23 cellular contexts compared by ENCODE assay signal in genomic region chr20:47373206-47373722, GRCh38. TPM values are rescaled to one million over a fixed set of nuclear protein-coding genes. Genes with fewer than 3 reads are reported as not detected.
DNase-seq lines count a peak whose midpoint lies in the region; ATAC-seq and TF ChIP-seq lines count a peak whose summit lies in the region.
"Had no signal": no experiment of that assay in that cellular context is flagged by ENCODE, and none has a peak within 500 bp of the region (broad histone marks: within the 10 kb centered on the region; RNA-seq: fewer than 3 reads in every experiment).

No MANE protein-coding gene starts in this region.

- no peaks in the 10 kb centered on the region for H3K9me3 ChIP-seq in PC-3 (ENCODE audit: low read length)
- no peaks in the 10 kb centered on the region for H3K9me3 ChIP-seq in endodermal cell (ENCODE audit: control insufficient read depth, low read length)
- H3K9me3 ChIP-seq: left lung, transverse colon had no signal

- H3K27me3 Mint-ChIP-seq in endodermal cell (ENCODE audit: insufficient read depth) (no peaks in the 10 kb centered on the region), nephron (ENCODE audit: low read depth) (peaks cover 11% of the 10 kb centered on the region)

- H2AFZ ChIP-seq in PC-3 (ENCODE audit: low read length), result peak overlapping the region; percentile 52; the same call in 1 of the 2 replicates

- intact Hi-C loops in PC-3 (cut with micrococcal nuclease), result no loop called here

- no TSS peak for BruUV-seq in PC-3 (replicated peaks; lab: Mats Ljungman, UMichigan)

- H3K36me3 Mint-ChIP-seq in endodermal cell (ENCODE audit: low read depth), result no peaks in the 10 kb centered on the region
- no peaks in the 10 kb centered on the region for H3K36me3 Mint-ChIP-seq in nephron (ENCODE audit: low read depth)
- H3K36me3 Mint-ChIP-seq: CD4-positive, CD25-positive, alpha-beta regulatory T cell; naive thymus-derived CD8-positive, alpha-beta T cell had no signal

- DNase-seq in PC-3 (no peak), endodermal cell (no peak)
- DNase-seq in activated CD4-positive, alpha-beta T cell treated with anti-CD3 and anti-CD28 coated beads for 1 hour, result no peak
- no peak for DNase-seq in stimulated activated CD4-positive, alpha-beta T cell treated with anti-CD3 and anti-CD28 coated beads, Interleukin-1b, Interleukin-23, amount 100 ng/mL, for 48 hours
- DNase-seq: activated CD4-positive, alpha-beta T cell treated with anti-CD3 and anti-CD28 coated beads, Interleukin-2, amount 50 U/mL, for 48 hours; activated naive CD4-positive, alpha-beta T cell treated with anti-CD3 and anti-CD28 coated beads, Interleukin-2, amount 50 U/mL, for 16 hours; amygdala; CD4-positive, CD25-positive, alpha-beta regulatory T cell; effector CD4-positive, alpha-beta T cell; EL; KBM-7; left lung; MM.1S; naive thymus-derived CD8-positive, alpha-beta T cell; NCI-H526 treated with DMSO at 0.1 percent for 48 hours; stimulated activated CD4-positive, alpha-beta T cell treated with anti-CD3 and anti-CD28 coated beads, Interleukin-2, amount 100 ng/mL, for 24 hours; T-helper 1 cell; transverse colon had no signal

- CTCF ChIA-PET in PC-3 (lab: Charles Lee), result interaction anchor here (0.7 to 1.0 kb wide), 2 partner anchors 69 to 595 kb away, joined by 3 to 8 read pairs; no protein-coding TSS in a partner anchor

- TF ChIP-seq CTCF in PC-3 (conservative IDR thresholded peaks at IDR 0.05; ENCODE audit: low read depth, low read length), result no peak
- TF ChIP-seq CTCF in endodermal cell (conservative IDR thresholded peaks at IDR 0.05), result no peak
- no peak for TF ChIP-seq CTCF in nephron (IDR thresholded peaks at IDR 0.05; ENCODE audit: unreplicated experiment in 3 of 3)

- no peaks in the 10 kb centered on the region for H3K9me2 ChIP-seq in PC-3 (replicated peaks; ENCODE audit: low read length)

- POLR2A ChIA-PET in PC-3 (lab: Charles Lee; ENCODE audit: unreplicated experiment), result no interaction called here

- no peaks in the 10 kb centered on the region for H3K27me3 ChIP-seq in PC-3 (ENCODE audit: low read length)
- no peaks in the 10 kb centered on the region for H3K27me3 ChIP-seq in endodermal cell (ENCODE audit: control insufficient read depth, insufficient read depth, low read length, poor library complexity, severe bottlenecking)
- H3K27me3 ChIP-seq: left lung, transverse colon had no signal

- H3K9me3 Mint-ChIP-seq in endodermal cell, result no peaks in the 10 kb centered on the region
- no peaks in the 10 kb centered on the region for H3K9me3 Mint-ChIP-seq in nephron
- H3K9me3 Mint-ChIP-seq: activated T-helper 1 cell treated with anti-CD3 and anti-CD28 coated beads, Interleukin-12 subunit alpha, Interleukin-12 subunit beta, Interleukin-2, Interleukin-4 antibody, amounts not matched to agents 30 ng/mL and 10 ng/mL and 1 ng/mL, durations not matched to agents 14 hours and 24 hours and 36 hours; CD4-positive, CD25-positive, alpha-beta regulatory T cell; naive thymus-derived CD8-positive, alpha-beta T cell had no signal

- H3K4me1 Mint-ChIP-seq in endodermal cell (peaks cover 35% of the 10 kb centered on the region), nephron (peaks cover 12% of the 10 kb centered on the region)

- H3K9ac ChIP-seq in PC-3 (ENCODE audit: low read length) (no peak overlapping the region), endodermal cell (ENCODE audit: extremely low read depth, low read length, poor library complexity, severe bottlenecking) (no peak overlapping the region)

- no peak overlapping the region for H3K4me2 ChIP-seq in PC-3 (ENCODE audit: low read length)

- H3K4me3 ChIP-seq in PC-3 (ENCODE audit: low read length), result no peak overlapping the region
- no peak overlapping the region for H3K4me3 ChIP-seq in endodermal cell (ENCODE audit: low read length)
- H3K4me3 ChIP-seq: left lung, transverse colon had no signal

- ATAC-seq in PC-3, result no peak
- ATAC-seq in GM21390 (IDR thresholded peaks at IDR 0.05; ENCODE audit: unreplicated experiment), result no peak
- no peak for ATAC-seq in GM21737 (IDR thresholded peaks at IDR 0.05; ENCODE audit: unreplicated experiment)
- ATAC-seq: naive thymus-derived CD8-positive, alpha-beta T cell had no signal

- H3K79me2 ChIP-seq in PC-3 (ENCODE audit: low read length), result no peaks in the 10 kb centered on the region

- H3K27ac Mint-ChIP-seq in endodermal cell, result peak overlapping the region; percentile 48
- H3K27ac Mint-ChIP-seq in nephron, result peak overlapping the region in 2 of 3 experiments; percentile 60 to 88

- no peaks in the 10 kb centered on the region for H3F3A ChIP-seq in PC-3 (ENCODE audit: low read length, unreplicated experiment)

- H3K4me1 ChIP-seq in PC-3 (ENCODE audit: insufficient read depth, low read length) (peaks cover 11% of the 10 kb centered on the region), endodermal cell (ENCODE audit: control insufficient read depth, insufficient read depth, low read length) (peaks cover 9% of the 10 kb centered on the region)
- H3K4me1 ChIP-seq: left lung had no signal

- H4K20me1 ChIP-seq in PC-3 (ENCODE audit: low read length), result no peaks in the 10 kb centered on the region

- 89 to 91% methylated on average over 1 of the region's 2 CpGs for WGBS in endodermal cell (ENCODE audit: insufficient coverage in 1 of 2, insufficient read length in 1 of 2), 2 experiments

- H3K4me3 Mint-ChIP-seq in endodermal cell, result no peak overlapping the region
- no peak overlapping the region for H3K4me3 Mint-ChIP-seq in nephron
- H3K4me3 Mint-ChIP-seq: activated T-helper 1 cell treated with anti-CD3 and anti-CD28 coated beads, Interleukin-12 subunit alpha, Interleukin-12 subunit beta, Interleukin-2, Interleukin-4 antibody, amounts not matched to agents 30 ng/mL and 10 ng/mL and 1 ng/mL, durations not matched to agents 14 hours and 24 hours and 36 hours; CD4-positive, CD25-positive, alpha-beta regulatory T cell; naive thymus-derived CD8-positive, alpha-beta T cell had no signal

- H3K27ac ChIP-seq in PC-3 (ENCODE audit: low read length) (no peak overlapping the region), endodermal cell (ENCODE audit: low read depth, low read length) (no peak overlapping the region)
- H3K27ac ChIP-seq: epithelial cell of prostate, left lung, transverse colon had no signal

- H3K36me3 ChIP-seq in PC-3 (ENCODE audit: low read depth, low read length), result no peaks in the 10 kb centered on the region
- H3K36me3 ChIP-seq in endodermal cell (ENCODE audit: control insufficient read depth, insufficient read depth, low read length), result no peaks in the 10 kb centered on the region
- H3K36me3 ChIP-seq: left lung, transverse colon had no signal

RNA-seq across cellular contexts. Expression of gene ZMYND8, which starts 16.8 kb away (rescaled TPM):
- total RNA-seq in PC-3 (2014; rRNA removed) (11.6 and 12.8 TPM in 2 replicates), endodermal cell (10 to 100 TPM; 85.0 to 99.9 TPM)
- polyA plus RNA-seq in endodermal cell (2013, experiment 1 of 2), result 47.1 TPM
- 46.3 TPM for polyA plus RNA-seq in endodermal cell (2013, experiment 2 of 2)
